In genomic region chr14:99579903-99580570, GRCh38 we compare ENCODE assay signal across 8 cellular contexts. TPM values are rescaled to one million over a fixed set of nuclear protein-coding genes. Genes with fewer than 3 reads are reported as not detected.
A peak's percentile ranks its signal among the peaks of the same experiment; 100 is the strongest.
DNase-seq lines count a peak whose midpoint lies in the region; TF ChIP-seq lines count a peak whose summit lies in the region.

No MANE protein-coding gene starts in this region.

- peaks cover 0 to 2% of the 10 kb centered on the region in 2 donors for H3K36me3 ChIP-seq in stomach smooth muscle (ENCODE audit: control insufficient read depth in 2 of 2, insufficient read depth in 2 of 2, low read length in 2 of 2)

- no peak for TF ChIP-seq CTCF in dorsolateral prefrontal cortex (IDR thresholded peaks at IDR 0.05 in 54 of 56, conservative IDR thresholded peaks at IDR 0.05 in 2 of 56; ENCODE audit: low read depth in 1 of 56, partially characterized antibody in 56 of 56)

- DNase-seq in HS-27A (ENCODE audit: low read depth) = peak; percentile 95
- DNase-seq in amniotic epithelial cell (ENCODE audit: low read depth) = peak; percentile 37
- peak; percentile 40 for DNase-seq in iris pigment epithelial cell (ENCODE audit: low read depth)
- no peak for DNase-seq in dorsolateral prefrontal cortex
- no peak for DNase-seq in DMS 273 treated with DMSO at 0.1 percent for 48 hours (lab: John Stamatoyannopoulos, UW)
- no peak for DNase-seq in NK-92 (lab: John Stamatoyannopoulos, UW; ENCODE audit: unreplicated experiment)
- no peak for DNase-seq in SKM-1 treated with dmso at 0.1 percent for 144 hours (lab: John Stamatoyannopoulos, UW; ENCODE audit: unreplicated experiment)

- intact Hi-C loops in dorsolateral prefrontal cortex (cut with DNase I) = no loop called here

- peak overlapping the region in 1 of 2 donors; percentile 29 for H3K4me3 ChIP-seq in stomach smooth muscle (ENCODE audit: low read length in 2 of 2)
- H3K4me3 ChIP-seq in dorsolateral prefrontal cortex = no peak overlapping the region

- peak overlapping the region; percentile 94 for H3K27ac ChIP-seq in stomach smooth muscle (ENCODE audit: low read length)
- H3K27ac ChIP-seq in dorsolateral prefrontal cortex = no peak overlapping the region

- no peaks in the 10 kb centered on the region for H3K9me3 ChIP-seq in stomach smooth muscle (ENCODE audit: control insufficient read depth in 2 of 2, low read length in 2 of 2)

- H3K4me1 ChIP-seq in stomach smooth muscle (ENCODE audit: control insufficient read depth, insufficient read depth, low read length) = peaks cover 72% of the 10 kb centered on the region

- H3K27me3 ChIP-seq in stomach smooth muscle (ENCODE audit: control insufficient read depth in 1 of 2, insufficient read depth in 2 of 2, low read length in 2 of 2) (no peaks in the 10 kb centered on the region), dorsolateral prefrontal cortex (no peaks in the 10 kb centered on the region)

- peak overlapping the region; percentile 23 to 47 for H3K9ac ChIP-seq in stomach smooth muscle (ENCODE audit: low read length in 2 of 2)

RNA-seq across cellular contexts. Expression of gene CCDC85C, which starts 24.0 kb away (rescaled TPM):
- 10 to 100 TPM; 16.6 to 63.8 (median 29.8) TPM for total RNA-seq in dorsolateral prefrontal cortex

Comparison
In these comparisons a context has a peak if more than half of its experiments do, and no peak if none do; other contexts are left out.
1. DNase-seq: peak in HS-27A (single experiment), amniotic epithelial cell (single experiment) and iris pigment epithelial cell (single experiment); none in dorsolateral prefrontal cortex (0 of 10), DMS 273 treated with DMSO at 0.1 percent for 48 hours (single experiment), NK-92 (single experiment) and SKM-1 treated with dmso at 0.1 percent for 144 hours (single experiment).